ENCODE assay signal across 10 cellular contexts in genomic region chr4:124641715-124642380, GRCh38.
DNase-seq lines count a peak whose midpoint lies in the region; ATAC-seq and TF ChIP-seq lines count a peak whose summit lies in the region.
"Had no signal": no experiment of that assay in that cellular context is flagged by ENCODE, and none has a peak within 500 bp of the region (broad histone marks: within the 10 kb centered on the region; RNA-seq: fewer than 3 reads in every experiment).

No MANE protein-coding gene starts in this region.

- TF ChIP-seq CTCF in NB4 (IDR thresholded peaks at IDR 0.05; ENCODE audit: low read depth, low read length) = no peak

- 0 out of 2 replicates have a peak, but pooled peaks cover 5% of the 10 kb centered on the region for H3K36me3 ChIP-seq in ACC112 (ENCODE audit: insufficient read depth, low read length)

- peaks cover 36% of the 10 kb centered on the region for H3K4me1 ChIP-seq in ACC112 (ENCODE audit: control insufficient read depth, insufficient read depth, low read length, unreplicated experiment)

- ATAC-seq in GM21717 (IDR thresholded peaks at IDR 0.05; ENCODE audit: unreplicated experiment) = peak; percentile 66
- ATAC-seq: stimulated activated memory B cell treated with anti-CD40 and anti-IgM and Interleukin-4, amounts not matched to agents 10 μg/mL and 1 μg/mL and 100 μg/mL, for 72 hours had no signal

- no peaks in the 10 kb centered on the region for H3K79me2 ChIP-seq in ACC112 (ENCODE audit: control insufficient read depth, insufficient read depth, low read length, unreplicated experiment)

- TF ChIP-seq POLR2A in NB4 (IDR thresholded peaks at IDR 0.05; ENCODE audit: extremely low read depth, insufficient read length) = no peak

- peak overlapping the region; percentile 77 for H3K27ac ChIP-seq in ACC112 (ENCODE audit: low read depth, low read length)

- peak overlapping the region; percentile 45 for H2AFZ ChIP-seq in ACC112 (ENCODE audit: low read length, unreplicated experiment)

- H3K27me3 ChIP-seq in ACC112 (ENCODE audit: insufficient read depth, low read length) = no peaks in the 10 kb centered on the region

- H3K4me3 ChIP-seq in ACC112 (ENCODE audit: low read depth, low read length) = peak overlapping the region; percentile 51
- H3K4me3 ChIP-seq in NB4 (ENCODE audit: low read depth, low read length) = no peak overlapping the region

- DNase-seq in NB4 (ENCODE audit: low read depth) = peak; percentile 34
- peak; percentile 61 for DNase-seq in dedifferentiated amniotic fluid mesenchymal stem cell (ENCODE audit: extremely low spot score)
- no peak for DNase-seq in DMS114 treated with DMSO at 0.1 percent for 48 hours (lab: John Stamatoyannopoulos, UW; ENCODE audit: unreplicated experiment)
- no peak for DNase-seq in NCI-H774 (lab: John Stamatoyannopoulos, UW)
- no peak for DNase-seq in hepatic stellate cell (ENCODE audit: low spot score)
- DNase-seq in NCI-H1436 treated with DMSO at 0.1 percent for 48 hours (lab: John Stamatoyannopoulos, UW) = no peak
- DNase-seq: DMS79 treated with DMSO at 0.1 percent for 48 hours had no signal

Comparison
In these comparisons a context has a peak if more than half of its experiments do, and no peak if none do; other contexts are left out.
1. DNase-seq: peak in NB4 (single experiment) and dedifferentiated amniotic fluid mesenchymal stem cell (single experiment); none in DMS114 treated with DMSO at 0.1 percent for 48 hours (single experiment), NCI-H774 (single experiment), hepatic stellate cell (single experiment) and NCI-H1436 treated with DMSO at 0.1 percent for 48 hours (single experiment).